Comparison of ENCODE assay signal across 15 cellular contexts in genomic region chr9:20040991-20041606, GRCh38.
DNase-seq lines count a peak whose midpoint lies in the region; ATAC-seq and TF ChIP-seq lines count a peak whose summit lies in the region.
"Had no signal": no experiment of that assay in that cellular context is flagged by ENCODE, and none has a peak within 500 bp of the region (broad histone marks: within the 10 kb centered on the region; RNA-seq: fewer than 3 reads in every experiment).

No MANE protein-coding gene starts in this region.

- H3K4me1 Mint-ChIP-seq in activated naive CD4-positive, alpha-beta T cell treated with anti-CD3 and anti-CD28 coated beads, Interleukin-2, amount 10 ng/mL, durations not matched to agents 7 days and 5 days: peaks cover 48% of the 10 kb centered on the region

- no peak overlapping the region for H2AFZ ChIP-seq in fibroblast of lung (ENCODE audit: low read length)

- no peak overlapping the region for H3K4me3 ChIP-seq in fibroblast of lung (replicated peaks in 1 of 4; ENCODE audit: control extremely low read depth in 1 of 4, insufficient read depth in 1 of 4, low read depth in 3 of 4, low read length in 4 of 4)
- H3K4me3 ChIP-seq: esophagus muscularis mucosa, thyroid gland had no signal

- TF ChIP-seq CTCF in fibroblast of lung (conservative IDR thresholded peaks at IDR 0.05 in 1 of 2, IDR thresholded peaks at IDR 0.05 in 1 of 2; ENCODE audit: low read depth in 1 of 2, low read length in 2 of 2): no peak

- H3K4me3 Mint-ChIP-seq in activated naive CD4-positive, alpha-beta T cell treated with anti-CD3 and anti-CD28 coated beads, Interleukin-2, amount 10 ng/mL, durations not matched to agents 7 days and 5 days: no peak overlapping the region

- H3K27ac ChIP-seq in fibroblast of lung (ENCODE audit: insufficient read depth, low read length): no peak overlapping the region
- H3K27ac ChIP-seq in substantia nigra (ENCODE audit: low read depth, low read length, poor library complexity, severe bottlenecking): no peak overlapping the region
- H3K27ac ChIP-seq: esophagus muscularis mucosa, thyroid gland had no signal

- no peaks in the 10 kb centered on the region for H3K27me3 ChIP-seq in fibroblast of lung (ENCODE audit: control insufficient read depth, insufficient read depth, low read length)
- H3K27me3 ChIP-seq: esophagus muscularis mucosa, thyroid gland had no signal

- H3K4me2 ChIP-seq in fibroblast of lung (ENCODE audit: extremely low read depth, insufficient read depth, low read length): peak overlapping the region; percentile 30

- no peaks in the 10 kb centered on the region for H3K9me3 Mint-ChIP-seq in activated naive CD4-positive, alpha-beta T cell treated with anti-CD3 and anti-CD28 coated beads, Interleukin-2, amount 10 ng/mL, durations not matched to agents 7 days and 5 days

- no peaks in the 10 kb centered on the region for H3K9me3 ChIP-seq in fibroblast of lung (ENCODE audit: control insufficient read depth, insufficient read depth, low read depth, low read length)
- H3K9me3 ChIP-seq: esophagus muscularis mucosa, thyroid gland had no signal

- peak overlapping the region; percentile 46 for H3K27ac Mint-ChIP-seq in activated naive CD4-positive, alpha-beta T cell treated with anti-CD3 and anti-CD28 coated beads, Interleukin-2, amount 10 ng/mL, durations not matched to agents 7 days and 5 days

- no peaks in the 10 kb centered on the region for H3K4me1 ChIP-seq in fibroblast of lung (ENCODE audit: control insufficient read depth, extremely low read depth, insufficient read depth, low read length)

- peaks cover 16% of the 10 kb centered on the region for H3K36me3 Mint-ChIP-seq in activated naive CD4-positive, alpha-beta T cell treated with anti-CD3 and anti-CD28 coated beads, Interleukin-2, amount 10 ng/mL, durations not matched to agents 7 days and 5 days

- DNase-seq in activated naive CD4-positive, alpha-beta T cell treated with anti-CD3 and anti-CD28 coated beads, Interleukin-2, amount 10 ng/mL, durations not matched to agents 7 days and 5 days: no peak
- no peak for DNase-seq in activated naive CD4-positive, alpha-beta T cell (lab: John Stamatoyannopoulos, UW)
- peak; percentile 66 to 78 for DNase-seq in NCI-H524 (lab: John Stamatoyannopoulos, UW)
- peak in 1 of 2 donors; percentile 12 for DNase-seq in fibroblast of lung (ENCODE audit: low read depth in 2 of 2)
- DNase-seq in substantia nigra (lab: John Stamatoyannopoulos, UW): peak in 32 of 49 donors; percentile 1 to 54 (median 12)
- no peak for DNase-seq in stimulated activated CD4-positive, alpha-beta T cell treated with anti-CD3 and anti-CD28 coated beads, Interleukin-2, amount 100 ng/mL, for 48 hours
- DNase-seq in A172 (ENCODE audit: low spot score): no peak
- DNase-seq: activated CD8-positive, alpha-beta memory T cell treated with anti-CD3 and anti-CD28 coated beads for 24 hours; activated naive CD4-positive, alpha-beta T cell treated with anti-CD3 and anti-CD28 coated beads, Interleukin-2, amount 50 U/mL, for 16 hours; HCEC 1CT; NK-92 treated with Interleukin-12 subunit alpha and Interleukin-12 subunit beta, amount 100 ng/mL, for 24 hours; SHP77 had no signal

- H3K79me2 ChIP-seq in fibroblast of lung (ENCODE audit: control insufficient read depth, insufficient read depth, low read length): no peaks in the 10 kb centered on the region

- H3K36me3 ChIP-seq in fibroblast of lung (ENCODE audit: control insufficient read depth, insufficient read depth, low read length): no peaks in the 10 kb centered on the region
- H3K36me3 ChIP-seq: esophagus muscularis mucosa, thyroid gland had no signal

- CTCF ChIA-PET in activated naive CD4-positive, alpha-beta T cell treated with anti-CD3 and anti-CD28 coated beads, Interleukin-2, amount 10 ng/mL, durations not matched to agents 7 days and 5 days (lab: Charles Lee): interaction anchor here (0.6 to 0.7 kb wide), 2 partner anchors 70 to 781 kb away, joined by 3 read pairs; no protein-coding TSS in a partner anchor

- no peak overlapping the region for H3K9ac ChIP-seq in fibroblast of lung (ENCODE audit: insufficient read depth, low read length)

- ATAC-seq in GM18498 (IDR thresholded peaks at IDR 0.05; ENCODE audit: unreplicated experiment): no peak

- H3K27me3 Mint-ChIP-seq in activated naive CD4-positive, alpha-beta T cell treated with anti-CD3 and anti-CD28 coated beads, Interleukin-2, amount 10 ng/mL, durations not matched to agents 7 days and 5 days: peaks cover 3% of the 10 kb centered on the region

- no peaks in the 10 kb centered on the region for H4K20me1 ChIP-seq in fibroblast of lung (ENCODE audit: control insufficient read depth, extremely low read depth, insufficient read depth, low read length)

Comparison
In these comparisons a context has a peak if more than half of its experiments do, and no peak if none do; other contexts are left out.
1. DNase-seq: peak in NCI-H524 (2 of 2) and substantia nigra (32 of 49); none in activated naive CD4-positive, alpha-beta T cell treated with anti-CD3 and anti-CD28 coated beads, Interleukin-2, amount 10 ng/mL, durations not matched to agents 7 days and 5 days (single experiment), activated naive CD4-positive, alpha-beta T cell (0 of 4), stimulated activated CD4-positive, alpha-beta T cell treated with anti-CD3 and anti-CD28 coated beads, Interleukin-2, amount 100 ng/mL, for 48 hours (0 of 2) and A172 (single experiment).